In genomic region chr6:3727593-3728108, GRCh38 we compare ENCODE assay signal across 22 cellular contexts. TPM values are rescaled to one million over a fixed set of nuclear protein-coding genes. Genes with fewer than 3 reads are reported as not detected.
"Had no signal": no experiment of that assay in that cellular context is flagged by ENCODE, and none has a peak within 500 bp of the region (broad histone marks: within the 10 kb centered on the region; RNA-seq: fewer than 3 reads in every experiment).

No MANE protein-coding gene starts in this region.

- ATAC-seq: activated CD4-positive, alpha-beta T cell treated with anti-CD3 and anti-CD28 coated beads for 36 hours; activated T-cell treated with anti-CD3 and anti-CD28 coated beads, Interleukin-2, amount 50 U/mL, for 72 hours; body of pancreas; Right ventricle myocardium inferior had no signal

- H3K4me3 Mint-ChIP-seq: activated CD4-positive, alpha-beta memory T cell treated with anti-CD3 and anti-CD28 coated beads, Interleukin-2, amount 10 ng/mL, durations not matched to agents 7 days and 5 days; activated CD4-positive, alpha-beta T cell treated with anti-CD3 and anti-CD28 coated beads for 36 hours; activated naive CD8-positive, alpha-beta T cell treated with anti-CD3 and anti-CD28 coated beads, Interleukin-2, amount 10 ng/mL, durations not matched to agents 7 days and 5 days; activated T-cell treated with anti-CD3 and anti-CD28 coated beads, Interleukin-2, amount 50 U/mL, for 72 hours had no signal

- H3K36me3 Mint-ChIP-seq: activated naive CD8-positive, alpha-beta T cell treated with anti-CD3 and anti-CD28 coated beads, Interleukin-2, amount 10 ng/mL, durations not matched to agents 7 days and 5 days had no signal

- DNase-seq: activated CD4-positive, alpha-beta memory T cell treated with anti-CD3 and anti-CD28 coated beads, Interleukin-2, amount 10 ng/mL, durations not matched to agents 7 days and 5 days; activated CD4-positive, alpha-beta T cell treated with anti-CD3 and anti-CD28 coated beads for 36 hours; activated CD4-positive, alpha-beta T cell treated with anti-CD3 and anti-CD28 coated beads, Interleukin-2, amount 50 U/mL, for 1 hour; activated CD8-positive, alpha-beta memory T cell treated with anti-CD3 and anti-CD28 coated beads, Interleukin-2, amount 50 U/mL, for 4 hours; activated naive CD4-positive, alpha-beta T cell treated with anti-CD3 and anti-CD28 coated beads, Interleukin-2, amount 50 U/mL, for 16 hours; activated naive CD8-positive, alpha-beta T cell treated with anti-CD3 and anti-CD28 coated beads, Interleukin-2, amount 10 ng/mL, durations not matched to agents 7 days and 5 days; activated T-cell treated with anti-CD3 and anti-CD28 coated beads, Interleukin-2, amount 50 U/mL, for 72 hours; body of pancreas; central memory CD4-positive, alpha-beta T cell; NCI-H1092; NCI-H1417; NCI-H1930; NCI-H2171; NCI-H2227 treated with DMSO at 0.1 percent for 48 hours; NCI-H526 treated with DMSO at 0.1 percent for 48 hours; NCI-H82; T-helper 1 cell; WERI-Rb-1 had no signal

- H3K9me3 ChIP-seq: body of pancreas had no signal

- H3K4me1 Mint-ChIP-seq: activated CD4-positive, alpha-beta T cell treated with anti-CD3 and anti-CD28 coated beads for 36 hours had no signal

- H3K9me3 Mint-ChIP-seq: activated CD4-positive, alpha-beta memory T cell treated with anti-CD3 and anti-CD28 coated beads, Interleukin-2, amount 10 ng/mL, durations not matched to agents 7 days and 5 days; activated naive CD8-positive, alpha-beta T cell treated with anti-CD3 and anti-CD28 coated beads, Interleukin-2, amount 10 ng/mL, durations not matched to agents 7 days and 5 days; activated T-cell treated with anti-CD3 and anti-CD28 coated beads, Interleukin-2, amount 50 U/mL, for 72 hours had no signal

- H3K4me3 ChIP-seq: body of pancreas, SK-N-MC had no signal

- H3K27ac Mint-ChIP-seq: activated CD4-positive, alpha-beta memory T cell treated with anti-CD3 and anti-CD28 coated beads, Interleukin-2, amount 10 ng/mL, durations not matched to agents 7 days and 5 days; activated CD4-positive, alpha-beta T cell treated with anti-CD3 and anti-CD28 coated beads for 36 hours; activated naive CD8-positive, alpha-beta T cell treated with anti-CD3 and anti-CD28 coated beads, Interleukin-2, amount 10 ng/mL, durations not matched to agents 7 days and 5 days; activated T-cell treated with anti-CD3 and anti-CD28 coated beads, Interleukin-2, amount 50 U/mL, for 72 hours had no signal

- H3K27me3 ChIP-seq: body of pancreas had no signal

- H3K27ac ChIP-seq: body of pancreas, KMS-11, SK-N-MC, WERI-Rb-1 had no signal

RNA-seq across cellular contexts. Expression of gene PXDC1, which starts 23.9 kb away (rescaled TPM):
- total RNA-seq: OCI-LY7 had no signal
